ENCODE assay signal across 22 cellular contexts in the genomic region with DNA sequence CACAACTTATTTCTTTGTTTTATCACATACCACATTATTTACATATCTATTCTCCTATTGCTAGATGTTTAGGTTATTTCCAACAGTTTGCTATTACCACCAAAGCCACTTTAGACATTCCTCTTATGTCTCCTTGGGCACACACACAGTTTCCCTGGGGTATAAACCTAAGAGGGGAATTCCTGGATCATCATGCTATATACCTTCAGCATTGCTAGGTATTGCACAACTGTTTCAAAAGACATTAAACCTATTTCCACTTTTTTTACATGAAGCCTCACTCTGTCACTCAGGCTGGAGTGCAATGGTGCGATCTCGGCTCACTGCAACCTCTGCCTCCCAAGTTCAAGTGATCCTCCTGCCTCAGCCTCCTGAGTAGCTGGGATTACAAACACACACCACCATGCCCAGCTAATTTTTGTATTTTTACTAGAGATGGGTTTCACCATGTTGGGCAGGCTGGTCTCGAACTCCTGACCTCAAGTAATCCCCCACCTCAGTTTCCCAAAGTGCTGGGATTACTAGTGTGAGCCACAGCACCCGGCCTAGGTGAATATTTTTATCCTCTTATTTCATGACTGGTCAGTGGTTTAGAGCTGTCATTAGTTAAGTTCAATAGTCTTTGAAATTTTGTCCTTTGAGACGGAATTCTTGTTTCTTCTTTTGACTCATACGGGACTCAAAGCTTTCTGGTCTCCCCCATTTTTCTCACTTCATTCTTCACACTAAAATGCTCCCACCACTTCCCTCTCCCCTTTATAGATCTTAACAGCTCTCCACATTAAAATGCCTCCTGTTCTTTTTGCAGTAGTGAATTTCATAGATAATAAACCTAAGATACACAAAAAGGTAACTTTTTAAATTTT. TPM values are rescaled to one million over a fixed set of nuclear protein-coding genes. Genes with fewer than 3 reads are reported as not detected.
"Had no signal": no experiment of that assay in that cellular context is flagged by ENCODE, and none has a peak within 500 bp of the region (broad histone marks: within the 10 kb centered on the region; RNA-seq: fewer than 3 reads in every experiment).

No MANE protein-coding gene starts in this region.

- H3K4me3 ChIP-seq: heart left ventricle, lower lobe of right lung, prostate gland had no signal

- H3K27ac ChIP-seq: epithelial cell of prostate, heart left ventricle, lower lobe of right lung, prostate gland, VCaP had no signal

- H3K27ac Mint-ChIP-seq: activated naive CD8-positive, alpha-beta T cell treated with anti-CD3 and anti-CD28 coated beads, Interleukin-2, amount 50 U/mL, for 24 hours; dendritic cell treated with granulocyte-macrophage colony-stimulating factor and Interleukin-4, amounts not matched to agents 40 ng/mL and 50 ng/mL, for 4 days; effector memory CD8-positive, alpha-beta T cell had no signal

- DNase-seq: activated CD4-positive, alpha-beta T cell treated with anti-CD3 and anti-CD28 coated beads for 1 hour; activated CD4-positive, alpha-beta T cell treated with anti-CD3 and anti-CD28 coated beads, Interleukin-2, amount 50 U/mL, for 4 hours; activated naive CD4-positive, alpha-beta T cell treated with Interleukin-2 at 50 U/mL for 16 hours; activated naive CD8-positive, alpha-beta T cell treated with anti-CD3 and anti-CD28 coated beads, Interleukin-2, amount 50 U/mL, for 24 hours; activated T-cell treated with anti-CD3 and anti-CD28 coated beads for 4 hours; aorta; cerebellar nuclear complex; effector memory CD8-positive, alpha-beta T cell; heart left ventricle; left colon; lower lobe of right lung; midbrain; right cardiac atrium; small intestine; stimulated activated CD4-positive, alpha-beta T cell treated with anti-CD3 and anti-CD28 coated beads, Interleukin-4, amount 100 ng/mL, for 24 hours; stimulated activated naive CD4-positive, alpha-beta T cell treated with Interleukin-2 at 50 U/mL for 16 hours had no signal

- H3K27me3 ChIP-seq: heart left ventricle had no signal

- ATAC-seq: activated naive CD8-positive, alpha-beta T cell treated with anti-CD3 and anti-CD28 coated beads, Interleukin-2, amount 50 U/mL, for 24 hours; effector memory CD8-positive, alpha-beta T cell; heart left ventricle; left colon; lower lobe of right lung; right cardiac atrium had no signal

- H3K36me3 ChIP-seq: heart left ventricle, lower lobe of right lung, prostate gland had no signal

- H3K4me1 ChIP-seq: heart left ventricle, lower lobe of right lung, prostate gland had no signal

- H3K9me3 ChIP-seq: prostate gland had no signal

RNA-seq across cellular contexts. Expression of a gene that starts 30.3 kb away (rescaled TPM):
- total RNA-seq: myocyte, osteoblast had no signal
